Comparison of ENCODE assay signal across 37 cellular contexts in genomic region chr4:26757751-26758150, GRCh38.
DNase-seq lines count a peak whose midpoint lies in the region; ATAC-seq, FAIRE-seq and TF ChIP-seq lines count a peak whose summit lies in the region.
"Had no signal": no experiment of that assay in that cellular context is flagged by ENCODE, and none has a peak within 500 bp of the region (broad histone marks: within the 10 kb centered on the region; RNA-seq: fewer than 3 reads in every experiment).

No MANE protein-coding gene starts in this region.

- H2AFZ ChIP-seq in astrocyte (ENCODE audit: low read depth, low read length), result no peak overlapping the region

- no peaks in the 10 kb centered on the region for H3K79me2 ChIP-seq in astrocyte (ENCODE audit: insufficient read depth, low read length)

- H3K9me3 ChIP-seq in astrocyte (ENCODE audit: insufficient read depth, low read depth, low read length), result no peaks in the 10 kb centered on the region
- H3K9me3 ChIP-seq: A549; BE2C; BLaER1; BLaER1 treated with 17β-estradiol and CSF1 and Interleukin-3, amounts not matched to agents 10 nM and 100 nM; Caco-2 had no signal

- H3K4me3 Mint-ChIP-seq in astrocyte (ENCODE audit: unreplicated experiment), result no peak overlapping the region
- H3K4me3 Mint-ChIP-seq in central memory CD8-positive, alpha-beta T cell, result no peak overlapping the region
- no peak overlapping the region for H3K4me3 Mint-ChIP-seq in natural killer cell treated with Interleukin-12 subunit alpha and Interleukin-12 subunit beta and Interleukin-15 and Interleukin-18, amount 100 ng/mL, for 72 hours
- no peak overlapping the region for H3K4me3 Mint-ChIP-seq in WTC11
- H3K4me3 Mint-ChIP-seq: B cell; CD14-positive monocyte; CD4-positive, alpha-beta memory T cell; CD4-positive, alpha-beta T cell; CD4-positive, CD25-positive, alpha-beta regulatory T cell; CD8-positive, alpha-beta memory T cell; CD8-positive, alpha-beta T cell had no signal

- H3K9ac ChIP-seq in astrocyte (ENCODE audit: low read length), result no peak overlapping the region
- H3K9ac ChIP-seq: BLaER1; BLaER1 treated with 17β-estradiol and CSF1 and Interleukin-3, amounts not matched to agents 10 nM and 100 nM had no signal

- H3K4me1 Mint-ChIP-seq in astrocyte (ENCODE audit: low read depth, unreplicated experiment) (peaks cover 4% of the 10 kb centered on the region), WTC11 (no peaks in the 10 kb centered on the region; the same call in 1 of the 2 replicates)
- no peaks in the 10 kb centered on the region for H3K4me1 Mint-ChIP-seq in central memory CD8-positive, alpha-beta T cell
- peaks cover 0 to 4% of the 10 kb centered on the region in 2 donors for H3K4me1 Mint-ChIP-seq in natural killer cell treated with Interleukin-12 subunit alpha and Interleukin-12 subunit beta and Interleukin-15 and Interleukin-18, amount 100 ng/mL, for 72 hours (ENCODE audit: low read depth in 2 of 2)
- H3K4me1 Mint-ChIP-seq: B cell; CD4-positive, alpha-beta memory T cell had no signal

- H3K4me3 ChIP-seq in astrocyte (ENCODE audit: insufficient read depth, low read depth, low read length), result no peak overlapping the region
- H3K4me3 ChIP-seq: A549; BLaER1; BLaER1 treated with 17β-estradiol and CSF1 and Interleukin-3, amounts not matched to agents 10 nM and 100 nM had no signal

- POLR2A ChIA-PET in WTC11 (lab: Charles Lee), result no interaction called here

- DNase-seq in EH (ENCODE audit: low read depth) (peak; percentile 17), amniotic epithelial cell (ENCODE audit: low read depth) (peak; percentile 14), astrocyte (ENCODE audit: low read depth) (peak; percentile 52), WTC11 (ENCODE audit: low spot score) (no peak), MV-4-11 (lab: John Stamatoyannopoulos, UW) (no peak)
- no peak for DNase-seq in central memory CD8-positive, alpha-beta T cell (ENCODE audit: low spot score in 2 of 2)
- no peak for DNase-seq in natural killer cell treated with Interleukin-12 subunit alpha and Interleukin-12 subunit beta and Interleukin-15 and Interleukin-18, amount 100 ng/mL, for 72 hours (ENCODE audit: low spot score)
- DNase-seq: 8988T; ACHN; AML-193; BE2C; C1 segment of cervical spinal cord; Caco-2; Calu3; CD4-positive, alpha-beta memory T cell; CD4-positive, alpha-beta T cell; CD4-positive, CD25-positive, alpha-beta regulatory T cell; CD8-positive, alpha-beta memory T cell; CD8-positive, alpha-beta T cell; COR-L47; DMS 273 treated with DMSO at 0.1 percent for 48 hours; DMS153; DMS53; DMS79; DMS79 treated with DMSO at 0.1 percent for 48 hours; DND-41; EL had no signal

- H3K27ac Mint-ChIP-seq in astrocyte (ENCODE audit: unreplicated experiment) (no peak overlapping the region), WTC11 (no peak overlapping the region)
- peak overlapping the region; percentile 23 for H3K27ac Mint-ChIP-seq in central memory CD8-positive, alpha-beta T cell (ENCODE audit: low read depth)
- no peak overlapping the region for H3K27ac Mint-ChIP-seq in natural killer cell treated with Interleukin-12 subunit alpha and Interleukin-12 subunit beta and Interleukin-15 and Interleukin-18, amount 100 ng/mL, for 72 hours
- H3K27ac Mint-ChIP-seq: B cell; CD14-positive monocyte; CD4-positive, alpha-beta memory T cell; CD4-positive, alpha-beta T cell; CD4-positive, CD25-positive, alpha-beta regulatory T cell; CD8-positive, alpha-beta T cell had no signal

- TF ChIP-seq CTCF in astrocyte (IDR thresholded peaks at IDR 0.05; ENCODE audit: insufficient read depth, low read depth, low read length) (no peak), WTC11 (IDR thresholded peaks at IDR 0.05) (no peak)

- H3K27me3 ChIP-seq in astrocyte (ENCODE audit: insufficient read depth, low read length), result no peaks in the 10 kb centered on the region
- H3K27me3 ChIP-seq: BE2C; BLaER1; BLaER1 treated with 17β-estradiol and CSF1 and Interleukin-3, amounts not matched to agents 10 nM and 100 nM had no signal

- no peak overlapping the region for H3K4me2 ChIP-seq in astrocyte (ENCODE audit: low read length)
- H3K4me2 ChIP-seq: A549; BLaER1; BLaER1 treated with 17β-estradiol and CSF1 and Interleukin-3, amounts not matched to agents 10 nM and 100 nM had no signal

- peaks cover 11% of the 10 kb centered on the region for H3K36me3 ChIP-seq in astrocyte (ENCODE audit: insufficient read depth, low read length)
- H3K36me3 ChIP-seq: BLaER1 had no signal

- no peak overlapping the region for H3K27ac ChIP-seq in astrocyte (ENCODE audit: low read depth, low read length)
- H3K27ac ChIP-seq: 22Rv1; A549; BLaER1; BLaER1 treated with 17β-estradiol and CSF1 and Interleukin-3, amounts not matched to agents 10 nM and 100 nM; C4-2B had no signal

- ATAC-seq in central memory CD8-positive, alpha-beta T cell (replicated peaks; ENCODE audit: extremely low read depth, poor library complexity, severe bottlenecking), result no peak
- no peak for ATAC-seq in HG02840 (IDR thresholded peaks at IDR 0.05; ENCODE audit: low FRiP score, unreplicated experiment)
- no peak for ATAC-seq in natural killer cell treated with Interleukin-12 subunit alpha and Interleukin-12 subunit beta and Interleukin-15 and Interleukin-18, amount 100 ng/mL, for 72 hours
- no peak for ATAC-seq in WTC11
- ATAC-seq: A549; CD8-positive, alpha-beta T cell had no signal

- no peaks in the 10 kb centered on the region for H3K27me3 Mint-ChIP-seq in astrocyte (ENCODE audit: low read depth, unreplicated experiment)
- no peaks in the 10 kb centered on the region for H3K27me3 Mint-ChIP-seq in central memory CD8-positive, alpha-beta T cell
- no peaks in the 10 kb centered on the region for H3K27me3 Mint-ChIP-seq in natural killer cell treated with Interleukin-12 subunit alpha and Interleukin-12 subunit beta and Interleukin-15 and Interleukin-18, amount 100 ng/mL, for 72 hours
- H3K27me3 Mint-ChIP-seq in WTC11 (ENCODE audit: low read depth), result no peaks in the 10 kb centered on the region
- H3K27me3 Mint-ChIP-seq: B cell; CD4-positive, alpha-beta memory T cell; CD4-positive, alpha-beta T cell; CD4-positive, CD25-positive, alpha-beta regulatory T cell; CD8-positive, alpha-beta memory T cell had no signal

- H3K9me3 Mint-ChIP-seq in astrocyte (ENCODE audit: unreplicated experiment) (no peaks in the 10 kb centered on the region), WTC11 (no peaks in the 10 kb centered on the region)
- H3K9me3 Mint-ChIP-seq in central memory CD8-positive, alpha-beta T cell, result no peaks in the 10 kb centered on the region
- H3K9me3 Mint-ChIP-seq in natural killer cell treated with Interleukin-12 subunit alpha and Interleukin-12 subunit beta and Interleukin-15 and Interleukin-18, amount 100 ng/mL, for 72 hours, result no peaks in the 10 kb centered on the region
- H3K9me3 Mint-ChIP-seq: CD14-positive monocyte; CD4-positive, alpha-beta memory T cell; CD4-positive, alpha-beta T cell; CD8-positive, alpha-beta memory T cell; CD8-positive, alpha-beta T cell had no signal

- no peaks in the 10 kb centered on the region for H3K4me1 ChIP-seq in astrocyte (ENCODE audit: insufficient read depth, low read length)
- H3K4me1 ChIP-seq: A549, BE2C, BLaER1 had no signal

- peaks cover 10% of the 10 kb centered on the region for H3K36me3 Mint-ChIP-seq in astrocyte (ENCODE audit: low read depth, unreplicated experiment)
- peaks cover 7% of the 10 kb centered on the region for H3K36me3 Mint-ChIP-seq in central memory CD8-positive, alpha-beta T cell (ENCODE audit: insufficient read depth)
- H3K36me3 Mint-ChIP-seq in natural killer cell treated with Interleukin-12 subunit alpha and Interleukin-12 subunit beta and Interleukin-15 and Interleukin-18, amount 100 ng/mL, for 72 hours, result no peaks in the 10 kb centered on the region
- no peaks in the 10 kb centered on the region for H3K36me3 Mint-ChIP-seq in WTC11

- no peak for FAIRE-seq in astrocyte (lab: Jason Lieb, UNC)
- FAIRE-seq: A204.1, A549, D721Med had no signal

- CTCF ChIA-PET in WTC11 (lab: Charles Lee), result interaction anchor here (1.1 kb wide), 1 partner anchor 103 kb away, joined by 3 read pairs; the partner anchor contains the start of gene STIM2

- no peaks in the 10 kb centered on the region for H4K20me1 ChIP-seq in astrocyte (ENCODE audit: insufficient read depth, low read length)
- H4K20me1 ChIP-seq: BLaER1; BLaER1 treated with 17β-estradiol and CSF1 and Interleukin-3, amounts not matched to agents 10 nM and 100 nM had no signal

TF ChIP-seq in WTC11, 78 proteins besides CTCF, POLR2A, EP300 and RAD21 (continues in another document):
- TF ChIP-seq, protein P1, sequence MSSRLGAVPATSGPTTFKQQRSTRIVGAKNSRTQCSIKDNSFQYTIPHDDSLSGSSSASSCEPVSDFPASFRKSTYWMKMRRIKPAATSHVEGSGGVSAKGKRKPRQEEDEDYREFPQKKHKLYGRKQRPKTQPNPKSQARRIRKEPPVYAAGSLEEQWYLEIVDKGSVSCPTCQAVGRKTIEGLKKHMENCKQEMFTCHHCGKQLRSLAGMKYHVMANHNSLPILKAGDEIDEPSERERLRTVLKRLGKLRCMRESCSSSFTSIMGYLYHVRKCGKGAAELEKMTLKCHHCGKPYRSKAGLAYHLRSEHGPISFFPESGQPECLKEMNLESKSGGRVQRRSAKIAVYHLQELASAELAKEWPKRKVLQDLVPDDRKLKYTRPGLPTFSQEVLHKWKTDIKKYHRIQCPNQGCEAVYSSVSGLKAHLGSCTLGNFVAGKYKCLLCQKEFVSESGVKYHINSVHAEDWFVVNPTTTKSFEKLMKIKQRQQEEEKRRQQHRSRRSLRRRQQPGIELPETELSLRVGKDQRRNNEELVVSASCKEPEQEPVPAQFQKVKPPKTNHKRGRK (CRISPR knock-in tag; IDR thresholded peaks at IDR 0.05; ENCODE audit: borderline replicate concordance), result no peak

Comparison
In these comparisons a context has a peak if more than half of its experiments do, and no peak if none do; other contexts are left out.
1. DNase-seq: peak in EH (single experiment), amniotic epithelial cell (single experiment) and astrocyte (single experiment); none in central memory CD8-positive, alpha-beta T cell (0 of 2), natural killer cell treated with Interleukin-12 subunit alpha and Interleukin-12 subunit beta and Interleukin-15 and Interleukin-18, amount 100 ng/mL, for 72 hours (single experiment), WTC11 (single experiment) and MV-4-11 (single experiment).